Comparison of ENCODE assay signal across 2 cellular contexts in the genomic region with DNA sequence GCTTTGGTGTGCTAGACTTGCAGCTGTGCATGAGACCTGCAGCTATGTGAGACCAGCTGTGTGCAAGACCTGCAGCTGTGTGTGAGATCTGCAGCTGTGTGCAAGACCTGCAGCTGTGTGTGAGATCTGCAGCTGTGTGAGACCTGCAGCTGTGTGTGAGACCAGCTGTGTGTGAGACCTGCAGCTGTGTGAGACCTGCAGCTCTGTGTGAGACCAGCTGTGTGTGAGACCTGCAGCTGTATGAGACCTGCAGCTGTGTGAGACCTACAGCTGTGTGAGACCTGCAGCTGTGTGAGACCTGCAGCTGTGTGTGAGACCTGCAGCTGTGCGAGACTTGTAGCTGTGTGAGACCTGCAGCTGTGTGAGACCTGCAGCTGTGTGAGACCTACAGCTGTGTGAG.
TF ChIP-seq lines count a peak whose summit lies in the region.

No MANE protein-coding gene starts in this region.

TF ChIP-seq in GM12878, 131 proteins besides CTCF, POLR2A, EP300 and RAD21:
- peak; percentile 86 for TF ChIP-seq TCF3 (IDR thresholded peaks at IDR 0.05; ENCODE audit: borderline replicate concordance, insufficient read depth, low read depth, low read length)
- peak; percentile 69; the same call in 1 of the 2 replicates for TF ChIP-seq GABPA (IDR thresholded peaks at IDR 0.05; ENCODE audit: low read depth)
- TF ChIP-seq TCF12 (IDR thresholded peaks at IDR 0.05; ENCODE audit: low read depth, low read length), result peak; percentile 96
- TF ChIP-seq FOXM1 (IDR thresholded peaks at IDR 0.05; ENCODE audit: low read depth, low read length), result peak; percentile 63; the same call in 1 of the 2 replicates
- TF ChIP-seq PAX8 (IDR thresholded peaks at IDR 0.05), result no peak

TF ChIP-seq in neural cell, 6 proteins besides CTCF, POLR2A, EP300 and RAD21:
- TF ChIP-seq, protein P1, sequence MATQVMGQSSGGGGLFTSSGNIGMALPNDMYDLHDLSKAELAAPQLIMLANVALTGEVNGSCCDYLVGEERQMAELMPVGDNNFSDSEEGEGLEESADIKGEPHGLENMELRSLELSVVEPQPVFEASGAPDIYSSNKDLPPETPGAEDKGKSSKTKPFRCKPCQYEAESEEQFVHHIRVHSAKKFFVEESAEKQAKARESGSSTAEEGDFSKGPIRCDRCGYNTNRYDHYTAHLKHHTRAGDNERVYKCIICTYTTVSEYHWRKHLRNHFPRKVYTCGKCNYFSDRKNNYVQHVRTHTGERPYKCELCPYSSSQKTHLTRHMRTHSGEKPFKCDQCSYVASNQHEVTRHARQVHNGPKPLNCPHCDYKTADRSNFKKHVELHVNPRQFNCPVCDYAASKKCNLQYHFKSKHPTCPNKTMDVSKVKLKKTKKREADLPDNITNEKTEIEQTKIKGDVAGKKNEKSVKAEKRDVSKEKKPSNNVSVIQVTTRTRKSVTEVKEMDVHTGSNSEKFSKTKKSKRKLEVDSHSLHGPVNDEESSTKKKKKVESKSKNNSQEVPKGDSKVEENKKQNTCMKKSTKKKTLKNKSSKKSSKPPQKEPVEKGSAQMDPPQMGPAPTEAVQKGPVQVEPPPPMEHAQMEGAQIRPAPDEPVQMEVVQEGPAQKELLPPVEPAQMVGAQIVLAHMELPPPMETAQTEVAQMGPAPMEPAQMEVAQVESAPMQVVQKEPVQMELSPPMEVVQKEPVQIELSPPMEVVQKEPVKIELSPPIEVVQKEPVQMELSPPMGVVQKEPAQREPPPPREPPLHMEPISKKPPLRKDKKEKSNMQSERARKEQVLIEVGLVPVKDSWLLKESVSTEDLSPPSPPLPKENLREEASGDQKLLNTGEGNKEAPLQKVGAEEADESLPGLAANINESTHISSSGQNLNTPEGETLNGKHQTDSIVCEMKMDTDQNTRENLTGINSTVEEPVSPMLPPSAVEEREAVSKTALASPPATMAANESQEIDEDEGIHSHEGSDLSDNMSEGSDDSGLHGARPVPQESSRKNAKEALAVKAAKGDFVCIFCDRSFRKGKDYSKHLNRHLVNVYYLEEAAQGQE (IDR thresholded peaks at IDR 0.05; ENCODE audit: borderline replicate concordance), result no peak
